21 cellular contexts compared by ENCODE assay signal in genomic region chr20:50244352-50245149, GRCh38. TPM values are rescaled to one million over a fixed set of nuclear protein-coding genes. Genes with fewer than 3 reads are reported as not detected.
A peak's percentile ranks its signal among the peaks of the same experiment; 100 is the strongest.
DNase-seq lines count a peak whose midpoint lies in the region; ATAC-seq, FAIRE-seq and TF ChIP-seq lines count a peak whose summit lies in the region.
"Had no signal": no experiment of that assay in that cellular context is flagged by ENCODE, and none has a peak within 500 bp of the region (broad histone marks: within the 10 kb centered on the region; RNA-seq: fewer than 3 reads in every experiment).

No MANE protein-coding gene starts in this region.

- H3K27ac Mint-ChIP-seq in type B pancreatic cell: peak overlapping the region; percentile 65
- H3K27ac Mint-ChIP-seq: activated naive CD8-positive, alpha-beta T cell treated with anti-CD3 and anti-CD28 coated beads, Interleukin-2, amount 10 ng/mL, durations not matched to agents 7 days and 5 days; naive thymus-derived CD4-positive, alpha-beta T cell had no signal

- CTCF ChIA-PET in PC-9 (lab: Charles Lee): interaction anchor here (0.5 to 0.7 kb wide), 3 partner anchors 53 to 262 kb away, joined by 3 to 28 read pairs (median 23); partner anchors contain the start of gene SNAI1
- CTCF ChIA-PET in HepG2 (lab: Yijun Ruan, JAX; ENCODE audit: low intra/inter-chr PET ratio, low total read pairs): no interaction called here

- H3K4me1 ChIP-seq in PC-9 (replicated peaks; ENCODE audit: insufficient read depth): peaks cover 100% of the 10 kb centered on the region
- H3K4me1 ChIP-seq in HepG2 (ENCODE audit: insufficient read depth, low read length): peaks cover 98% of the 10 kb centered on the region
- no peaks in the 10 kb centered on the region for H3K4me1 ChIP-seq in upper lobe of right lung
- H3K4me1 ChIP-seq: sigmoid colon had no signal

- H3K27me3 ChIP-seq in PC-9 (ENCODE audit: insufficient read depth, low read depth) (no peaks in the 10 kb centered on the region), bronchial epithelial cell (ENCODE audit: control insufficient read depth, insufficient read depth, low read length) (no peaks in the 10 kb centered on the region), HepG2 (ENCODE audit: control insufficient read depth in 1 of 2, insufficient read depth in 2 of 2, low read length in 2 of 2) (peaks cover 17 to 40% of the 10 kb centered on the region in 2 experiments; a peak in 4 of 5 replicates), upper lobe of right lung (no peaks in the 10 kb centered on the region)
- H3K27me3 ChIP-seq: sigmoid colon had no signal

- H3K9ac ChIP-seq in HepG2 (ENCODE audit: insufficient read depth, low read depth, low read length): no peak overlapping the region

- H3K4me1 Mint-ChIP-seq in type B pancreatic cell (ENCODE audit: unreplicated experiment): peaks cover 30% of the 10 kb centered on the region
- H3K4me1 Mint-ChIP-seq: CD4-positive, alpha-beta memory T cell; stimulated activated effector memory CD8-positive, alpha-beta T cell treated with anti-CD3 and anti-CD28 coated beads, Interleukin-12 subunit alpha, Interleukin-12 subunit beta, amount 100 ng/mL, for 72 hours had no signal

- H3K9me3 ChIP-seq in PC-9 (ENCODE audit: insufficient read depth, low read depth) (no peaks in the 10 kb centered on the region), HepG2 (ENCODE audit: low read length) (no peaks in the 10 kb centered on the region), upper lobe of right lung (no peaks in the 10 kb centered on the region)
- H3K9me3 ChIP-seq: sigmoid colon, tibial artery had no signal

- no peak for FAIRE-seq in bronchial epithelial cell (lab: Jason Lieb, UNC)
- FAIRE-seq in HepG2 (lab: Jason Lieb, UNC): no peak
- FAIRE-seq: endometrium had no signal

- no peak overlapping the region for H3K4me3 Mint-ChIP-seq in type B pancreatic cell
- H3K4me3 Mint-ChIP-seq: activated naive CD8-positive, alpha-beta T cell treated with anti-CD3 and anti-CD28 coated beads, Interleukin-2, amount 10 ng/mL, durations not matched to agents 7 days and 5 days; naive thymus-derived CD4-positive, alpha-beta T cell; stimulated activated effector memory CD8-positive, alpha-beta T cell treated with anti-CD3 and anti-CD28 coated beads, Interleukin-12 subunit alpha, Interleukin-12 subunit beta, amount 100 ng/mL, for 72 hours had no signal

- H3K36me3 ChIP-seq in PC-9 (ENCODE audit: low read depth): no peaks in the 10 kb centered on the region
- no peaks in the 10 kb centered on the region for H3K36me3 ChIP-seq in bronchial epithelial cell (ENCODE audit: control insufficient read depth, insufficient read depth, low read length)
- no peaks in the 10 kb centered on the region for H3K36me3 ChIP-seq in HepG2 (replicated peaks in 1 of 2; ENCODE audit: control insufficient read depth in 1 of 2, insufficient read depth in 2 of 2, low read length in 2 of 2)
- H3K36me3 ChIP-seq in upper lobe of right lung: no peaks in the 10 kb centered on the region
- H3K36me3 ChIP-seq: sigmoid colon, tibial artery had no signal

- DNase-seq in PC-9 (peak; percentile 60 to 86), bronchial epithelial cell (ENCODE audit: low read depth) (peak; percentile 27), HepG2 (ENCODE audit: low spot score) (no peak), type B pancreatic cell (ENCODE audit: extremely low spot score, unreplicated experiment) (no peak), upper lobe of right lung (no peak), G401 (ENCODE audit: low spot score) (no peak), activated gamma-delta T cell treated with Interleukin-2 at 50 U/mL for 16 hours (no peak)
- DNase-seq: activated CD4-positive, CD25-positive, alpha-beta regulatory T cell treated with anti-CD3 and anti-CD28 coated beads, Interleukin-2, amount 50 U/mL, for 72 hours; activated naive CD8-positive, alpha-beta T cell treated with anti-CD3 and anti-CD28 coated beads, Interleukin-2, amount 10 ng/mL, durations not matched to agents 7 days and 5 days; CD4-positive, alpha-beta memory T cell; cortex of kidney; DMS153; Kasumi-1; mesendoderm; naive thymus-derived CD4-positive, alpha-beta T cell; NCI-H1105 treated with DMSO at 0.1 percent for 48 hours; NCI-H510A; sigmoid colon; tibial artery had no signal

- WGBS in HepG2 (ENCODE audit: low lambda C conversion rate): 78% methylated on average over 7 of the region's 9 CpGs

- H3K4me3 ChIP-seq in PC-9 (no peak overlapping the region; the same call in 1 of the 2 replicates), bronchial epithelial cell (ENCODE audit: low read depth, low read length) (no peak overlapping the region), HepG2 (replicated peaks in 1 of 3; ENCODE audit: insufficient read depth in 1 of 3, low read depth in 2 of 3, low read length in 3 of 3) (no peak overlapping the region), upper lobe of right lung (no peak overlapping the region)
- H3K4me3 ChIP-seq: sigmoid colon, tibial artery had no signal

- BruUV-seq in PC-9 (replicated peaks; lab: Mats Ljungman, UMichigan) (no TSS peak), HepG2 (replicated peaks; lab: Mats Ljungman, UMichigan) (no TSS peak)

- H3K9me3 Mint-ChIP-seq in type B pancreatic cell: peaks cover under 1% of the 10 kb centered on the region
- H3K9me3 Mint-ChIP-seq: activated naive CD8-positive, alpha-beta T cell treated with anti-CD3 and anti-CD28 coated beads, Interleukin-2, amount 10 ng/mL, durations not matched to agents 7 days and 5 days; CD4-positive, alpha-beta memory T cell; naive thymus-derived CD4-positive, alpha-beta T cell; stimulated activated effector memory CD8-positive, alpha-beta T cell treated with anti-CD3 and anti-CD28 coated beads, Interleukin-12 subunit alpha, Interleukin-12 subunit beta, amount 100 ng/mL, for 72 hours had no signal

- peaks cover 82% of the 10 kb centered on the region for H3F3A ChIP-seq in PC-9 (ENCODE audit: insufficient read depth, low read depth)

- H3K36me3 Mint-ChIP-seq in type B pancreatic cell: no peaks in the 10 kb centered on the region
- H3K36me3 Mint-ChIP-seq: activated naive CD8-positive, alpha-beta T cell treated with anti-CD3 and anti-CD28 coated beads, Interleukin-2, amount 10 ng/mL, durations not matched to agents 7 days and 5 days; CD4-positive, alpha-beta memory T cell; naive thymus-derived CD4-positive, alpha-beta T cell; stimulated activated effector memory CD8-positive, alpha-beta T cell treated with anti-CD3 and anti-CD28 coated beads, Interleukin-12 subunit alpha, Interleukin-12 subunit beta, amount 100 ng/mL, for 72 hours had no signal

- H3K27me3 Mint-ChIP-seq in type B pancreatic cell: no peaks in the 10 kb centered on the region

- TF ChIP-seq CTCF in PC-9 (conservative IDR thresholded peaks at IDR 0.05): no peak
- no peak for TF ChIP-seq CTCF in bronchial epithelial cell (IDR thresholded peaks at IDR 0.05; ENCODE audit: insufficient read depth, low read length, severe bottlenecking)
- TF ChIP-seq CTCF in HepG2 (CRISPR knock-in tag; IDR thresholded peaks at IDR 0.05): no peak
- no peak for TF ChIP-seq CTCF in type B pancreatic cell (conservative IDR thresholded peaks at IDR 0.05)
- no peak for TF ChIP-seq CTCF in upper lobe of right lung (IDR thresholded peaks at IDR 0.05)

- peaks cover 32% of the 10 kb centered on the region for H3K79me2 ChIP-seq in PC-9 (ENCODE audit: low read depth)
- H3K79me2 ChIP-seq in HepG2 (ENCODE audit: insufficient read depth, low read length): no peaks in the 10 kb centered on the region

- H3K27ac ChIP-seq in PC-9: peak overlapping the region; percentile 99
- H3K27ac ChIP-seq in HepG2 (ENCODE audit: extremely low read length, insufficient read depth, low read length): no peak overlapping the region
- H3K27ac ChIP-seq in upper lobe of right lung: no peak overlapping the region
- H3K27ac ChIP-seq: tibial artery had no signal

- H3K4me2 ChIP-seq in PC-9 (peak overlapping the region; percentile 76), HepG2 (ENCODE audit: low read depth, low read length) (no peak overlapping the region)

- H3K9me2 ChIP-seq in PC-9 (ENCODE audit: insufficient read depth): no peaks in the 10 kb centered on the region

- no peak for ATAC-seq in HepG2
- ATAC-seq in upper lobe of right lung: no peak
- ATAC-seq: naive thymus-derived CD4-positive, alpha-beta T cell; stimulated activated effector memory CD8-positive, alpha-beta T cell treated with anti-CD3 and anti-CD28 coated beads, Interleukin-12 subunit alpha, Interleukin-12 subunit beta, amount 100 ng/mL, for 72 hours had no signal

- no peak for TF ChIP-seq POLR2A in HepG2 (IDR thresholded peaks at IDR 0.05; ENCODE audit: insufficient read depth in 1 of 2, low read depth in 2 of 2, low read length in 2 of 2)

- H2AFZ ChIP-seq in PC-9: no peak overlapping the region
- no peak overlapping the region for H2AFZ ChIP-seq in HepG2 (ENCODE audit: low read length)

- H4K20me1 ChIP-seq in PC-9 (ENCODE audit: insufficient read depth) (no peaks in the 10 kb centered on the region), HepG2 (ENCODE audit: insufficient read depth, low read length) (no peaks in the 10 kb centered on the region)

- intact Hi-C loops in PC-9 (cut with micrococcal nuclease; ENCODE audit: unreplicated experiment) (loop anchor here (2.0 kb wide), 1 partner anchor 52 kb away; no protein-coding TSS in a partner anchor), HepG2 (cut with micrococcal nuclease; ENCODE audit: unreplicated experiment) (loop anchor here (10.0 kb wide), 1 partner anchor 50 kb away; the partner anchor contains the start of gene CEBPB), upper lobe of right lung (cut with DNase I) (no loop called here)

- no peak for TF ChIP-seq RAD21 in HepG2 (CRISPR knock-in tag; IDR thresholded peaks at IDR 0.05)

- no peak for TF ChIP-seq EP300 in HepG2 (IDR thresholded peaks at IDR 0.05; ENCODE audit: low read depth in 2 of 2, low read length in 2 of 2)
- no peak for TF ChIP-seq EP300 in HepG2 (CRISPR knock-in tag; IDR thresholded peaks at IDR 0.05; ENCODE audit: borderline replicate concordance)

- in situ Hi-C loops in HepG2 (cut with HindIII; ENCODE audit: extremely low pct_ligation_motif_present, low pct_unique_long_range_greater_than_20kb) (no loop called here), G401 (cut with HindIII; ENCODE audit: low sequenced_read_pairs) (no loop called here)

- POLR2A ChIA-PET in PC-9 (lab: Charles Lee; ENCODE audit: unreplicated experiment): interaction anchor here (0.7 kb wide), 1 partner anchor 53 kb away, joined by 4 read pairs; no protein-coding TSS in a partner anchor
- POLR2A ChIA-PET in HepG2 (lab: Yijun Ruan, JAX): interaction anchor here (0.6 to 1.3 kb wide), 3 partner anchors 14 to 54 kb away, joined by 3 read pairs; partner anchors contain the start of gene CEBPB

RNA-seq across cellular contexts. Expression of gene CEBPB, which starts 53.9 kb away (rescaled TPM):
- 112 and 117 TPM in 2 replicates for total RNA-seq in PC-9 (2021)
- 71.3 and 118 TPM in 2 replicates for total RNA-seq in bronchial epithelial cell
- total RNA-seq in HepG2 (2016; rRNA removed; fragmentation: Illumina TruSeq; extraction: Trizol): 12.1 and 18.5 TPM in 2 replicates
- 9.1 and 9.9 TPM in 2 replicates for total RNA-seq in HepG2 (2016; cell fraction: cytosol; rRNA removed; fragmentation: Illumina TruSeq; extraction: Trizol; ENCODE audit: low read depth)
- 11.0 and 17.4 TPM in 2 replicates for total RNA-seq in HepG2 (2016; cell fraction: insoluble cytoplasmic fraction; rRNA removed; fragmentation: Illumina TruSeq; extraction: Trizol)
- total RNA-seq in HepG2 (2016; cell fraction: membrane; rRNA removed; fragmentation: Illumina TruSeq; extraction: Trizol): 19.9 and 21.0 TPM in 2 replicates
- 8.1 and 9.8 TPM in 2 replicates for total RNA-seq in HepG2 (2016; cell fraction: nucleus; rRNA removed; fragmentation: Illumina TruSeq; extraction: Trizol)
- polyA plus RNA-seq in HepG2 (2011; rRNA removed): 28.2 and 43.0 TPM in 2 replicates
- 31.3 and 41.1 TPM in 2 replicates for polyA plus RNA-seq in HepG2 (2011; cell fraction: cytosol; rRNA removed)
- polyA plus RNA-seq in HepG2 (2011; cell fraction: nucleus; rRNA removed): 47.8 and 49.8 TPM in 2 replicates
- polyA plus RNA-seq in HepG2 (2012): 33.9 and 49.4 TPM in 2 replicates
- 8.7 and 9.3 TPM in 2 replicates for polyA plus RNA-seq in HepG2 (2016; cell fraction: cytosol; fragmentation: Illumina TruSeq; extraction: Trizol; ENCODE audit: low read depth)
- 24.7 and 26.6 TPM in 2 replicates for polyA plus RNA-seq in HepG2 (2016; cell fraction: insoluble cytoplasmic fraction; fragmentation: Illumina TruSeq; extraction: Trizol; ENCODE audit: low read depth)
- polyA plus RNA-seq in HepG2 (2016; cell fraction: membrane; fragmentation: Illumina TruSeq; extraction: Trizol; ENCODE audit: low read depth): 16.8 and 19.0 TPM in 2 replicates
- 21.1 and 24.6 TPM in 2 replicates for polyA plus RNA-seq in HepG2 (2016; cell fraction: nucleus; fragmentation: Illumina TruSeq; extraction: Trizol; ENCODE audit: insufficient read depth, low read depth)
- polyA minus RNA-seq in HepG2 (2011; rRNA and poly(A)+ RNA removed; ENCODE audit: low replicate concordance): 12.1 and 28.5 TPM in 2 replicates
- 56.9 and 63.6 TPM in 2 replicates for polyA minus RNA-seq in HepG2 (2011; cell fraction: cytosol; rRNA and poly(A)+ RNA removed)
- polyA minus RNA-seq in HepG2 (2011; cell fraction: nucleus; rRNA and poly(A)+ RNA removed): 21.4 and 26.7 TPM in 2 replicates
- total RNA-seq in type B pancreatic cell (ENCODE audit: low replicate concordance): 23.0 and 54.1 TPM in 2 replicates
- total RNA-seq in upper lobe of right lung: 271 TPM
- 21.6 and 24.9 TPM in 2 replicates for total RNA-seq in G401 (2014; rRNA removed; shearing (Covaris generic))

Comparison
In these comparisons a context has a peak if more than half of its experiments do, and no peak if none do; other contexts are left out.
1. DNase-seq: peak in PC-9 (2 of 2) and bronchial epithelial cell (single experiment); none in HepG2 (single experiment), type B pancreatic cell (single experiment), upper lobe of right lung (single experiment), G401 (single experiment) and activated gamma-delta T cell treated with Interleukin-2 at 50 U/mL for 16 hours (single experiment).